1 cellular context compared by ENCODE assay signal in genomic region chr11:10930961-10931760, GRCh38.
TF ChIP-seq lines count a peak whose summit lies in the region.

No MANE protein-coding gene starts in this region.

TF ChIP-seq in HCT116, 20 proteins besides CTCF, POLR2A, EP300 and RAD21 (continued from another document):
- TF ChIP-seq TCF7L2 (IDR thresholded peaks at IDR 0.05; ENCODE audit: borderline replicate concordance, extremely low read depth, insufficient read depth, insufficient read length): no peak
- no peak for TF ChIP-seq SIN3A (IDR thresholded peaks at IDR 0.05; ENCODE audit: low read depth)
- no peak for TF ChIP-seq REST (IDR thresholded peaks at IDR 0.05; ENCODE audit: low read depth)
- no peak for TF ChIP-seq MAX (IDR thresholded peaks at IDR 0.05)
- no peak for TF ChIP-seq SP1 (IDR thresholded peaks at IDR 0.05; ENCODE audit: low read depth)
- TF ChIP-seq POLR2AphosphoS5 (IDR thresholded peaks at IDR 0.05; ENCODE audit: low read depth, low read length): peak; percentile 56; the same call in 1 of the 2 replicates
- no peak for TF ChIP-seq SRF (IDR thresholded peaks at IDR 0.05; ENCODE audit: low read depth)
- no peak for TF ChIP-seq EZH2phosphoT487 (IDR thresholded peaks at IDR 0.05; ENCODE audit: borderline replicate concordance)
- TF ChIP-seq ZFX (IDR thresholded peaks at IDR 0.05): peak; percentile 82
